ENCODE assay signal across 17 cellular contexts in genomic region chr1:221832617-221833016, GRCh38.
DNase-seq lines count a peak whose midpoint lies in the region; ATAC-seq, FAIRE-seq and TF ChIP-seq lines count a peak whose summit lies in the region.
"Had no signal": no experiment of that assay in that cellular context is flagged by ENCODE, and none has a peak within 500 bp of the region (broad histone marks: within the 10 kb centered on the region; RNA-seq: fewer than 3 reads in every experiment).

No MANE protein-coding gene starts in this region.

- no peak overlapping the region for H3K4me2 ChIP-seq in HepG2 (ENCODE audit: low read depth, low read length)

- CTCF ChIA-PET in HepG2 (lab: Yijun Ruan, JAX; ENCODE audit: low intra/inter-chr PET ratio, low total read pairs) = no interaction called here

- H3K4me1 Mint-ChIP-seq in progenitor cell of endocrine pancreas (ENCODE audit: low read depth) (no peaks in the 10 kb centered on the region), CD14-positive monocyte (peaks cover 12% of the 10 kb centered on the region)
- H3K4me1 Mint-ChIP-seq: neural crest cell had no signal

- H3K9ac ChIP-seq in HepG2 (ENCODE audit: insufficient read depth, low read depth, low read length) = no peak overlapping the region

- TF ChIP-seq POLR2A in right lobe of liver (IDR thresholded peaks at IDR 0.05) = no peak
- no peak for TF ChIP-seq POLR2A in HepG2 (IDR thresholded peaks at IDR 0.05; ENCODE audit: insufficient read depth in 1 of 2, low read depth in 2 of 2, low read length in 2 of 2)

- H3K36me3 ChIP-seq in right lobe of liver (no peaks in the 10 kb centered on the region), HepG2 (replicated peaks in 1 of 2; ENCODE audit: control insufficient read depth in 1 of 2, insufficient read depth in 2 of 2, low read length in 2 of 2) (no peaks in the 10 kb centered on the region), lower lobe of right lung (no peaks in the 10 kb centered on the region)
- H3K36me3 ChIP-seq: colonic mucosa, stomach had no signal

- H3K27me3 Mint-ChIP-seq in progenitor cell of endocrine pancreas = peaks cover 9% of the 10 kb centered on the region
- H3K27me3 Mint-ChIP-seq in CD14-positive monocyte (ENCODE audit: low read depth in 3 of 3) = peaks cover 0 to 8% (median 1%) of the 10 kb centered on the region in 3 donors

- peaks cover 0 to 27% (median 7%) of the 10 kb centered on the region in 4 donors for H3K4me1 ChIP-seq in right lobe of liver
- no peaks in the 10 kb centered on the region for H3K4me1 ChIP-seq in HepG2 (ENCODE audit: insufficient read depth, low read length)
- H3K4me1 ChIP-seq in lower lobe of right lung = peaks cover 3% of the 10 kb centered on the region
- H3K4me1 ChIP-seq: colonic mucosa, stomach had no signal

- no peak overlapping the region for H3K27ac Mint-ChIP-seq in progenitor cell of endocrine pancreas
- no peak overlapping the region for H3K27ac Mint-ChIP-seq in CD14-positive monocyte

- POLR2A ChIA-PET in HepG2 (lab: Yijun Ruan, JAX) = no interaction called here

- H3K27ac ChIP-seq in right lobe of liver (no peak overlapping the region), HepG2 (ENCODE audit: extremely low read length, insufficient read depth, low read length) (no peak overlapping the region), lower lobe of right lung (peak overlapping the region; percentile 21)
- H3K27ac ChIP-seq: colonic mucosa, SK-N-MC, stomach had no signal

- WGBS in right lobe of liver (ENCODE audit: insufficient coverage, low coverage, low lambda C conversion rate, missing lambda C conversion rate) = 57% methylated on average over 2 of the region's 2 CpGs
- 6% methylated on average over 2 of the region's 2 CpGs for WGBS in HepG2 (ENCODE audit: low lambda C conversion rate)

- ATAC-seq in right lobe of liver (peak; percentile 34 to 72 (median 48)), HepG2 (no peak), lower lobe of right lung (no peak)

- H3K4me3 ChIP-seq in right lobe of liver = no peak overlapping the region
- H3K4me3 ChIP-seq in HepG2 (replicated peaks in 1 of 3; ENCODE audit: insufficient read depth in 1 of 3, low read depth in 2 of 3, low read length in 3 of 3) = no peak overlapping the region
- H3K4me3 ChIP-seq in lower lobe of right lung = no peak overlapping the region
- H3K4me3 ChIP-seq: colonic mucosa, SK-N-MC, stomach had no signal

- no peaks in the 10 kb centered on the region for H3K36me3 Mint-ChIP-seq in progenitor cell of endocrine pancreas (ENCODE audit: insufficient read depth)
- peaks cover 0 to 4% of the 10 kb centered on the region in 2 donors for H3K36me3 Mint-ChIP-seq in CD14-positive monocyte

- TF ChIP-seq EP300 in HepG2 (IDR thresholded peaks at IDR 0.05; ENCODE audit: low read depth in 2 of 2, low read length in 2 of 2) (no peak), HepG2 (CRISPR knock-in tag; IDR thresholded peaks at IDR 0.05; ENCODE audit: borderline replicate concordance) (no peak)

- TF ChIP-seq CTCF in right lobe of liver (IDR thresholded peaks at IDR 0.05) (no peak), HepG2 (CRISPR knock-in tag; IDR thresholded peaks at IDR 0.05) (no peak), lower lobe of right lung (IDR thresholded peaks at IDR 0.05) (no peak), progenitor cell of endocrine pancreas (IDR thresholded peaks at IDR 0.05; ENCODE audit: unreplicated experiment) (no peak), CD14-positive monocyte (IDR thresholded peaks at IDR 0.05) (no peak)

- H2AFZ ChIP-seq in HepG2 (ENCODE audit: low read length) = no peak overlapping the region

- no peak for FAIRE-seq in HepG2 (lab: Jason Lieb, UNC)
- FAIRE-seq: HTR-8/SVneo had no signal

- H3K27me3 ChIP-seq in right lobe of liver (no peaks in the 10 kb centered on the region), HepG2 (ENCODE audit: control insufficient read depth in 1 of 2, insufficient read depth in 2 of 2, low read length in 2 of 2) (no peaks in the 10 kb centered on the region), lower lobe of right lung (ENCODE audit: low read depth) (no peaks in the 10 kb centered on the region)
- H3K27me3 ChIP-seq: colonic mucosa, stomach had no signal

- intact Hi-C loops in right lobe of liver (cut with DNase I) (no loop called here), HepG2 (cut with micrococcal nuclease; ENCODE audit: unreplicated experiment) (no loop called here), lower lobe of right lung (cut with DNase I) (no loop called here), CD14-positive monocyte (cut with micrococcal nuclease) (no loop called here)

- H3K79me2 ChIP-seq in HepG2 (ENCODE audit: insufficient read depth, low read length) = no peaks in the 10 kb centered on the region

- TF ChIP-seq RAD21 in HepG2 (CRISPR knock-in tag; IDR thresholded peaks at IDR 0.05) = no peak

- H3K9me3 ChIP-seq in right lobe of liver (no peaks in the 10 kb centered on the region), HepG2 (ENCODE audit: low read length) (no peaks in the 10 kb centered on the region), lower lobe of right lung (no peaks in the 10 kb centered on the region)
- H3K9me3 ChIP-seq: colonic mucosa, stomach had no signal

- BruUV-seq in HepG2 (replicated peaks; lab: Mats Ljungman, UMichigan) = no TSS peak

- in situ Hi-C loops in HepG2 (cut with HindIII; ENCODE audit: extremely low pct_ligation_motif_present, low pct_unique_long_range_greater_than_20kb) = no loop called here

- H4K20me1 ChIP-seq in HepG2 (ENCODE audit: insufficient read depth, low read length) = no peaks in the 10 kb centered on the region

- DNase-seq in right lobe of liver (peak; percentile 48 to 63 (median 50)), HepG2 (ENCODE audit: low spot score) (no peak), dermis blood vessel endothelial cell (peak; percentile 75), lower lobe of right lung (no peak), progenitor cell of endocrine pancreas (ENCODE audit: low spot score, unreplicated experiment) (no peak), AG20443 (ENCODE audit: low spot score) (no peak), CD14-positive monocyte (ENCODE audit: low spot score) (no peak)
- DNase-seq in stimulated activated CD4-positive, alpha-beta T cell treated with anti-CD3 and anti-CD28 coated beads, Interleukin-12 subunit alpha, Interleukin-12 subunit beta, amount 100 ng/mL, for 4 hours = no peak
- DNase-seq: activated CD4-positive, alpha-beta T cell treated with anti-CD3 and anti-CD28 coated beads for 48 hours; activated gamma-delta T cell treated with Interleukin-2 at 50 U/mL for 16 hours; colonic mucosa; NCI-H187 treated with DMSO at 0.1 percent for 48 hours; NCI-H524 treated with DMSO at 0.1 percent for 48 hours; stomach had no signal

- no peak overlapping the region for H3K4me3 Mint-ChIP-seq in progenitor cell of endocrine pancreas (ENCODE audit: low read depth)
- H3K4me3 Mint-ChIP-seq in CD14-positive monocyte = no peak overlapping the region
- H3K4me3 Mint-ChIP-seq: neural crest cell had no signal

- H3K9me3 Mint-ChIP-seq in progenitor cell of endocrine pancreas (ENCODE audit: low read depth) = no peaks in the 10 kb centered on the region
- H3K9me3 Mint-ChIP-seq in CD14-positive monocyte = peaks cover 0 to 3% (median 0%) of the 10 kb centered on the region in 7 donors

TF ChIP-seq in HepG2, 621 proteins besides CTCF, POLR2A, EP300 and RAD21:
- no peak for TF ChIP-seq KLF9 (CRISPR knock-in tag; IDR thresholded peaks at IDR 0.05; ENCODE audit: low read depth)
- no peak for TF ChIP-seq ZBTB7B (CRISPR knock-in tag; IDR thresholded peaks at IDR 0.05)
- TF ChIP-seq TCF7 (IDR thresholded peaks at IDR 0.05; ENCODE audit: low read depth) = no peak
- TF ChIP-seq HOXD1 (CRISPR knock-in tag; IDR thresholded peaks at IDR 0.05) = no peak
- no peak for TF ChIP-seq NR2F1 (CRISPR knock-in tag; IDR thresholded peaks at IDR 0.05)
- no peak for TF ChIP-seq ZNF792 (CRISPR knock-in tag; IDR thresholded peaks at IDR 0.05)
- TF ChIP-seq TRIM24 (CRISPR knock-in tag; IDR thresholded peaks at IDR 0.05) = no peak
- no peak for TF ChIP-seq FOSL2 (CRISPR knock-in tag; IDR thresholded peaks at IDR 0.05)

Comparison
In these comparisons a context has a peak if more than half of its experiments do, and no peak if none do; other contexts are left out.
1. ATAC-seq: peak in right lobe of liver (4 of 4); none in HepG2 (single experiment) and lower lobe of right lung (0 of 2).
2. DNase-seq: peak in right lobe of liver (3 of 3) and dermis blood vessel endothelial cell (single experiment); none in HepG2 (single experiment), lower lobe of right lung (single experiment), progenitor cell of endocrine pancreas (single experiment), AG20443 (single experiment), CD14-positive monocyte (single experiment) and stimulated activated CD4-positive, alpha-beta T cell treated with anti-CD3 and anti-CD28 coated beads, Interleukin-12 subunit alpha, Interleukin-12 subunit beta, amount 100 ng/mL, for 4 hours (single experiment).